Comparison of ENCODE assay signal across 26 cellular contexts in genomic region chr15:88035381-88035780, GRCh38.
DNase-seq lines count a peak whose midpoint lies in the region; ATAC-seq and TF ChIP-seq lines count a peak whose summit lies in the region.
"Had no signal": no experiment of that assay in that cellular context is flagged by ENCODE, and none has a peak within 500 bp of the region (broad histone marks: within the 10 kb centered on the region; RNA-seq: fewer than 3 reads in every experiment).

No MANE protein-coding gene starts in this region.

- peak overlapping the region in 1 of 2 experiments; percentile 4; a peak in 2 of 5 replicates for H3K4me3 Mint-ChIP-seq in H9
- H3K4me3 Mint-ChIP-seq: CD4-positive, CD25-positive, alpha-beta regulatory T cell had no signal

- DNase-seq in H9 (no peak), cerebellar cortex (ENCODE audit: low spot score) (peak; percentile 86), inferior parietal cortex (ENCODE audit: extremely low spot score) (peak; percentile 31), aorta (no peak), NCI-H128 (lab: John Stamatoyannopoulos, UW; ENCODE audit: unreplicated experiment) (no peak)
- DNase-seq: CD4-positive, CD25-positive, alpha-beta regulatory T cell; DMS79 treated with DMSO at 0.1 percent for 48 hours; GOT3; MM.1S; NCI-H1048; NCI-H1436 treated with DMSO at 0.1 percent for 48 hours; NCI-H2029; NCI-H226; NCI-H510A treated with DMSO at 0.1 percent for 48 hours; NCI-H748 treated with DMSO at 0.1 percent for 48 hours; NK-92 treated with Interleukin-12 subunit alpha and Interleukin-12 subunit beta, amount 100 ng/mL, for 24 hours; SHP77 treated with DMSO at 0.1 percent for 48 hours; SW 1271 had no signal

- no peak overlapping the region for H4K8ac ChIP-seq in H9 (replicated peaks; ENCODE audit: insufficient read length, low read depth, low read length)

- H2AK5ac ChIP-seq in H9 (ENCODE audit: insufficient read length, low read length): no peak overlapping the region

- H2BK5ac ChIP-seq in H9 (ENCODE audit: insufficient read length, low read length): no peak overlapping the region

- H3K27ac Mint-ChIP-seq in H9: peak overlapping the region; percentile 46 to 91 (median 75)
- H3K27ac Mint-ChIP-seq: CD4-positive, CD25-positive, alpha-beta regulatory T cell had no signal

- H3K79me1 ChIP-seq in H9 (ENCODE audit: insufficient read depth, low read depth, low read length, poor library complexity, severe bottlenecking): no peaks in the 10 kb centered on the region

- no peak overlapping the region for H2BK20ac ChIP-seq in H9 (ENCODE audit: low read depth, low read length, poor library complexity, severe bottlenecking)

- H4K91ac ChIP-seq in H9 (ENCODE audit: insufficient read length, low read depth, low read length): no peak overlapping the region

- H3K9me3 Mint-ChIP-seq in H9: no peaks in the 10 kb centered on the region; a peak in 1 of 5 replicates

- peak; percentile 11 for ATAC-seq in aorta (ENCODE audit: low FRiP score)
- ATAC-seq in GM21576 (IDR thresholded peaks at IDR 0.05; ENCODE audit: unreplicated experiment): no peak
- no peak for ATAC-seq in HG02588 (IDR thresholded peaks at IDR 0.05; ENCODE audit: unreplicated experiment)
- ATAC-seq: A549, GM12878, HepG2, K562 had no signal

- no peak overlapping the region for H3K4ac ChIP-seq in H9 (ENCODE audit: low read depth, low read length)

- H3K27me3 Mint-ChIP-seq in H9 (ENCODE audit: low read depth): peaks cover 11% of the 10 kb centered on the region

- H2BK12ac ChIP-seq in H9 (ENCODE audit: insufficient read length, low read depth, low read length): no peak overlapping the region

- no peaks in the 10 kb centered on the region for H4K20me1 ChIP-seq in H9 (ENCODE audit: control insufficient read depth, insufficient read depth, insufficient read length)

- H2BK15ac ChIP-seq in H9 (ENCODE audit: low read depth, low read length): no peak overlapping the region

- peaks cover 44 to 46% of the 10 kb centered on the region in 2 experiments for H3K4me1 Mint-ChIP-seq in H9
- H3K4me1 Mint-ChIP-seq: CD4-positive, CD25-positive, alpha-beta regulatory T cell had no signal

- H3K9ac ChIP-seq in H9 (ENCODE audit: extremely low read depth, insufficient read length, low read length): no peak overlapping the region

- H3K18ac ChIP-seq in H9 (ENCODE audit: insufficient read length, low read depth, low read length): no peak overlapping the region

- H3K27me3 ChIP-seq in H9 (ENCODE audit: insufficient read depth, low read length): no peaks in the 10 kb centered on the region
- no peaks in the 10 kb centered on the region for H3K27me3 ChIP-seq in aorta (ENCODE audit: control insufficient read depth in 1 of 2, insufficient read depth in 2 of 2, low read length in 1 of 2)

- H3T11ph ChIP-seq in H9 (ENCODE audit: low read length): no peak overlapping the region

- no peaks in the 10 kb centered on the region for H3K79me2 ChIP-seq in H9 (ENCODE audit: insufficient read depth, low read length)

- H3K4me1 ChIP-seq in H9 (ENCODE audit: insufficient read depth, low read length): peaks cover 11% of the 10 kb centered on the region; the same call in 1 of the 2 replicates
- peaks cover 2 to 3% of the 10 kb centered on the region in 2 donors for H3K4me1 ChIP-seq in aorta (ENCODE audit: control insufficient read depth in 1 of 2, insufficient read depth in 2 of 2, low read length in 2 of 2)
- H3K4me1 ChIP-seq: A549 had no signal

- no peak for TF ChIP-seq CTCF in H9 (conservative IDR thresholded peaks at IDR 0.05)

- no peak overlapping the region for H3K56ac ChIP-seq in H9 (ENCODE audit: insufficient read length, low read depth, low read length)

- no peaks in the 10 kb centered on the region for H3K23me2 ChIP-seq in H9 (ENCODE audit: insufficient read length, low read depth, low read length, poor library complexity, severe bottlenecking)

- no peak overlapping the region for H2AFZ ChIP-seq in H9 (ENCODE audit: low read length)

- H3K23ac ChIP-seq in H9 (ENCODE audit: insufficient read length, low read depth, low read length): no peak overlapping the region

- no peak overlapping the region for H3K4me2 ChIP-seq in H9 (ENCODE audit: insufficient read depth, insufficient read length, low read length)
- H3K4me2 ChIP-seq: A549 had no signal

- peaks cover 0 to 4% of the 10 kb centered on the region in 2 donors for H3K36me3 ChIP-seq in aorta (ENCODE audit: control insufficient read depth in 1 of 2, insufficient read depth in 2 of 2, low read length in 1 of 2)

- H2BK120ac ChIP-seq in H9 (ENCODE audit: low read depth, low read length, poor library complexity, severe bottlenecking): no peak overlapping the region

- H3K9me3 ChIP-seq in H9 (ENCODE audit: control insufficient read depth, low read depth, low read length): no peaks in the 10 kb centered on the region
- H3K9me3 ChIP-seq in aorta (ENCODE audit: control insufficient read depth, low read length): no peaks in the 10 kb centered on the region
- H3K9me3 ChIP-seq: A549 had no signal

- no peak overlapping the region for H3K4me3 ChIP-seq in aorta (ENCODE audit: low read length in 2 of 2)
- H3K4me3 ChIP-seq: A549, GM12878, K562, SK-N-MC had no signal

- intact Hi-C loops in aorta (cut with DNase I): no loop called here

- H3K36me3 Mint-ChIP-seq in H9 (ENCODE audit: insufficient read depth in 1 of 3, low read depth in 3 of 3): peaks cover 0 to 9% (median 5%) of the 10 kb centered on the region in 3 experiments; a peak in 2 of 7 replicates
- H3K36me3 Mint-ChIP-seq: CD4-positive, CD25-positive, alpha-beta regulatory T cell had no signal

- H4K5ac ChIP-seq in H9 (ENCODE audit: insufficient read length, low read depth, low read length): no peak overlapping the region

- H3K27ac ChIP-seq in H9 (ENCODE audit: insufficient read length, low read depth, low read length) (no peak overlapping the region), aorta (ENCODE audit: low read depth in 1 of 2, low read length in 2 of 2) (no peak overlapping the region)
- H3K27ac ChIP-seq: A549, RWPE1, SK-N-MC had no signal

- no peak overlapping the region for H3K14ac ChIP-seq in H9 (ENCODE audit: insufficient read depth, low read length)

- no CpG with 5 or more reads among the region's 5 CpGs for WGBS in H9 (ENCODE audit: extremely low coverage, insufficient read length, low lambda C conversion rate)
- 21 to 25% methylated on average over 5 of the region's 5 CpGs for WGBS in aorta, 2 donors

Comparison
In these comparisons a context has a peak if more than half of its experiments do, and no peak if none do; other contexts are left out.
1. DNase-seq: peak in cerebellar cortex (single experiment) and inferior parietal cortex (single experiment); none in H9 (single experiment), aorta (0 of 2) and NCI-H128 (single experiment).